ENCODE assay signal across 15 cellular contexts in the genomic region with DNA sequence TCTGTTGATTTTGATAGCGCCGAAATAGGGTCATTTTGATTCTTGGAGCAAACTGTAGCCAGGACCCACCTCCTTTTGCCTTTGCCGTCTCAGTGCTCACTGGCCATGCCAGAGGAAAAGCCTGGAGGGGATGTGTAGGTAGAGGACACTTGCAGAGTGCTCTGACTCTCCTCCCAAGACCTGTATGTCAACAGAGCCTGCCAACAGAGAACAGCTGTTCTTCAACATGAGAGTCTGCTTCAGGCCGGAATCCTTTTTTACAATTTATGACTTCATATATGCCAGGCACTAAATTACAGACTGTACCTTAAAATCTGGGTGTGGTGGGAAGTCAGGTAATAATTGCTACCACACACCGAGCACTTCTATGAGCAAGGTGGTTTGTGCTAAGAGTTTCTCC.
DNase-seq lines count a peak whose midpoint lies in the region; ATAC-seq and TF ChIP-seq lines count a peak whose summit lies in the region.
"Had no signal": no experiment of that assay in that cellular context is flagged by ENCODE, and none has a peak within 500 bp of the region (broad histone marks: within the 10 kb centered on the region; RNA-seq: fewer than 3 reads in every experiment).

No MANE protein-coding gene starts in this region.

- no peaks in the 10 kb centered on the region for H3K9me3 Mint-ChIP-seq in glutamatergic neuron (ENCODE audit: unreplicated experiment)
- H3K9me3 Mint-ChIP-seq: H9 had no signal

- H3K36me3 ChIP-seq in mammary epithelial cell (ENCODE audit: insufficient read depth, low read length), result no peaks in the 10 kb centered on the region
- H3K36me3 ChIP-seq: BLaER1 had no signal

- no peak overlapping the region for H3K27ac ChIP-seq in mammary epithelial cell (ENCODE audit: insufficient read depth, low read depth, low read length)
- H3K27ac ChIP-seq: BLaER1 had no signal

- H3K4me3 Mint-ChIP-seq in glutamatergic neuron (ENCODE audit: unreplicated experiment), result peak overlapping the region; percentile 40
- H3K4me3 Mint-ChIP-seq: CD14-positive monocyte; CD4-positive, alpha-beta memory T cell; H9 had no signal

- no peaks in the 10 kb centered on the region for H3K79me2 ChIP-seq in mammary epithelial cell (ENCODE audit: insufficient read depth, low read length)

- H4K20me1 ChIP-seq in mammary epithelial cell (ENCODE audit: insufficient read depth, low read length), result no peaks in the 10 kb centered on the region
- H4K20me1 ChIP-seq: BLaER1 had no signal

- peak overlapping the region; percentile 86 for H3K27ac Mint-ChIP-seq in glutamatergic neuron (ENCODE audit: unreplicated experiment)
- H3K27ac Mint-ChIP-seq: CD14-positive monocyte; CD4-positive, alpha-beta memory T cell; H9 had no signal

- no peak for ATAC-seq in GM21381 (IDR thresholded peaks at IDR 0.05; ENCODE audit: unreplicated experiment)
- ATAC-seq in HG03139 (IDR thresholded peaks at IDR 0.05; ENCODE audit: unreplicated experiment), result no peak

- no TSS peak for BruUV-seq in mammary epithelial cell (replicated peaks; lab: Mats Ljungman, UMichigan)

- no peaks in the 10 kb centered on the region for H3K27me3 Mint-ChIP-seq in glutamatergic neuron (ENCODE audit: unreplicated experiment)

- dilution Hi-C loops in mammary epithelial cell (cut with HindIII; ENCODE audit: low sequenced_read_pairs), result no loop called here

- H3K4me1 ChIP-seq in mammary epithelial cell (ENCODE audit: insufficient read depth, low read length), result peaks cover 45% of the 10 kb centered on the region
- H3K4me1 ChIP-seq: BLaER1 had no signal

- intact Hi-C loops in mammary epithelial cell (cut with micrococcal nuclease), result no loop called here

- TF ChIP-seq CTCF in mammary epithelial cell (conservative IDR thresholded peaks at IDR 0.05 in 1 of 2, IDR thresholded peaks at IDR 0.05 in 1 of 2; ENCODE audit: extremely low read depth in 1 of 2, insufficient read depth in 1 of 2, low read depth in 1 of 2, low read length in 2 of 2), result no peak
- no peak for TF ChIP-seq CTCF in glutamatergic neuron (IDR thresholded peaks at IDR 0.05; ENCODE audit: partially characterized antibody, unreplicated experiment)

- H3K4me1 Mint-ChIP-seq in glutamatergic neuron (ENCODE audit: low read depth, unreplicated experiment), result peaks cover 33% of the 10 kb centered on the region
- H3K4me1 Mint-ChIP-seq: CD14-positive monocyte; CD4-positive, alpha-beta memory T cell had no signal

- no peak overlapping the region for H3K9ac ChIP-seq in mammary epithelial cell (ENCODE audit: insufficient read depth, low read length)
- H3K9ac ChIP-seq: BLaER1 had no signal

- in situ Hi-C loops in mammary epithelial cell (cut with MboI; ENCODE audit: low sequenced_read_pairs in 2 of 2), result no loop called here

- H3K36me3 Mint-ChIP-seq in glutamatergic neuron (ENCODE audit: unreplicated experiment), result no peaks in the 10 kb centered on the region
- H3K36me3 Mint-ChIP-seq: CD14-positive monocyte; CD4-positive, alpha-beta memory T cell had no signal

- peak; percentile 2 for DNase-seq in NCI-H2171 treated with DMSO at 0.1 percent for 48 hours (lab: John Stamatoyannopoulos, UW)
- DNase-seq in NCI-H2171 (lab: John Stamatoyannopoulos, UW), result no peak
- peak; percentile 9 for DNase-seq in NCI-H69 (lab: John Stamatoyannopoulos, UW)
- DNase-seq in mammary epithelial cell, result no peak
- no peak for DNase-seq in glutamatergic neuron
- no peak for DNase-seq in NCI-H774 (lab: John Stamatoyannopoulos, UW)
- DNase-seq: 8988T; CD4-positive, alpha-beta memory T cell; DMS79 treated with DMSO at 0.1 percent for 48 hours; GF-D8; H9 had no signal

- WGBS in mammary epithelial cell (ENCODE audit: low coverage, missing lambda C conversion rate), result 71% methylated on average over 5 of the region's 5 CpGs

- no peaks in the 10 kb centered on the region for H3K27me3 ChIP-seq in mammary epithelial cell (ENCODE audit: insufficient read depth, low read length)
- H3K27me3 ChIP-seq: BLaER1 had no signal

- CTCF ChIA-PET in mammary epithelial cell (lab: Charles Lee; ENCODE audit: low non-redundant PET), result no interaction called here

- H3K4me2 ChIP-seq in mammary epithelial cell (ENCODE audit: insufficient read depth, low read depth, low read length), result no peak overlapping the region
- H3K4me2 ChIP-seq: BLaER1 had no signal

- H3K4me3 ChIP-seq in mammary epithelial cell (replicated peaks in 1 of 3; ENCODE audit: insufficient read depth in 1 of 3, low read depth in 2 of 3, low read length in 3 of 3), result no peak overlapping the region
- H3K4me3 ChIP-seq: BLaER1 had no signal

- H3K9me3 ChIP-seq in mammary epithelial cell (replicated peaks; ENCODE audit: insufficient read depth, low read length), result no peaks in the 10 kb centered on the region
- H3K9me3 ChIP-seq: BLaER1 had no signal

- peak overlapping the region; percentile 47 for H2AFZ ChIP-seq in mammary epithelial cell (ENCODE audit: low read depth, low read length)

Comparison
In these comparisons a context has a peak if more than half of its experiments do, and no peak if none do; other contexts are left out.
1. DNase-seq: peak in NCI-H2171 treated with DMSO at 0.1 percent for 48 hours (single experiment) and NCI-H69 (single experiment); none in NCI-H2171 (single experiment), mammary epithelial cell (single experiment), glutamatergic neuron (single experiment) and NCI-H774 (single experiment).